In genomic region chr9:71756753-71757152, GRCh38 we compare ENCODE assay signal across 18 cellular contexts. TPM values are rescaled to one million over a fixed set of nuclear protein-coding genes. Genes with fewer than 3 reads are reported as not detected.
A peak's percentile ranks its signal among the peaks of the same experiment; 100 is the strongest.
DNase-seq lines count a peak whose midpoint lies in the region; FAIRE-seq and TF ChIP-seq lines count a peak whose summit lies in the region.
"Had no signal": no experiment of that assay in that cellular context is flagged by ENCODE, and none has a peak within 500 bp of the region (broad histone marks: within the 10 kb centered on the region; RNA-seq: fewer than 3 reads in every experiment).

No MANE protein-coding gene starts in this region.

- peak; percentile 60 for FAIRE-seq in H54 (lab: Jason Lieb, UNC)
- FAIRE-seq: GM12892 had no signal

- H3K4ac ChIP-seq in trophoblast cell (ENCODE audit: low read depth, low read length) = peak overlapping the region; percentile 91

- no peak overlapping the region for H2AFZ ChIP-seq in trophoblast cell (ENCODE audit: insufficient read depth, low read length, poor library complexity)

- no peak overlapping the region for H2AK5ac ChIP-seq in trophoblast cell (ENCODE audit: low read length)

- H3K4me3 ChIP-seq in trophoblast cell (ENCODE audit: low read depth, low read length) = no peak overlapping the region
- H3K4me3 ChIP-seq in Peyer's patch = no peak overlapping the region
- H3K4me3 ChIP-seq: BLaER1, lower lobe of right lung, uterus had no signal

- TF ChIP-seq POLR2A in H54 (IDR thresholded peaks at IDR 0.05; ENCODE audit: low read depth, low read length) (no peak), Peyer's patch (IDR thresholded peaks at IDR 0.05) (no peak)

- H3K4me2 ChIP-seq in trophoblast cell (ENCODE audit: low read length) = no peak overlapping the region
- H3K4me2 ChIP-seq: BLaER1 had no signal

- DNase-seq in H54 (ENCODE audit: insufficient read length, low spot score) (no peak), iPS-NIHi11 (ENCODE audit: low spot score) (peak; percentile 26), trophoblast cell (peak in 1 of 2 donors; percentile 44), Peyer's patch (no peak), NCI-H1930 (lab: John Stamatoyannopoulos, UW) (no peak), putamen (ENCODE audit: low spot score) (no peak)
- DNase-seq: activated effector memory CD4-positive, alpha-beta T cell treated with anti-CD3 and anti-CD28 coated beads, Interleukin-2, amount 50 U/mL, for 16 hours; brain microvascular endothelial cell; hypothalamus; lower lobe of right lung; NCI-H1092; NCI-H446; stimulated activated naive B cell treated with anti-CD40 and anti-IgM and Interleukin-4, amounts not matched to agents 10 μg/mL and 1 μg/mL and 100 μg/mL, for 72 hours; uterus had no signal

- H3K36me3 ChIP-seq in trophoblast cell (ENCODE audit: control insufficient read depth in 1 of 2, insufficient read depth in 2 of 2, low read length in 2 of 2) (peaks cover 0 to 2% of the 10 kb centered on the region in 2 experiments), Peyer's patch (no peaks in the 10 kb centered on the region)
- H3K36me3 ChIP-seq: brain microvascular endothelial cell, lower lobe of right lung, neutrophil, uterus had no signal

- WGBS in trophoblast cell (ENCODE audit: extremely low coverage, insufficient coverage, insufficient read length) = no CpG with 5 or more reads among the region's 1 CpG

- TF ChIP-seq CTCF in VCaP (conservative IDR thresholded peaks at IDR 0.05) (no peak), Peyer's patch (IDR thresholded peaks at IDR 0.05) (no peak)

- no peak overlapping the region for H2BK12ac ChIP-seq in trophoblast cell (ENCODE audit: low read length)

- no peak overlapping the region for H3K23ac ChIP-seq in trophoblast cell (ENCODE audit: low read length)

- H3K27ac ChIP-seq in VCaP (peak overlapping the region; percentile 98), trophoblast cell (ENCODE audit: low read depth, low read length) (no peak overlapping the region), Peyer's patch (no peak overlapping the region)
- H3K27ac ChIP-seq: BLaER1, brain microvascular endothelial cell, lower lobe of right lung, neutrophil, uterus had no signal

- H3K14ac ChIP-seq in trophoblast cell (ENCODE audit: low read length) = no peak overlapping the region

- H4K12ac ChIP-seq in trophoblast cell (ENCODE audit: low read depth, low read length) = no peak overlapping the region

- peaks cover 14% of the 10 kb centered on the region for H3K79me2 ChIP-seq in trophoblast cell (ENCODE audit: control insufficient read depth, insufficient read depth, low read length, poor library complexity)

- peaks cover 7% of the 10 kb centered on the region for H3K79me1 ChIP-seq in trophoblast cell (ENCODE audit: low read length)

- H2BK5ac ChIP-seq in trophoblast cell (ENCODE audit: low read depth, low read length, poor library complexity) = no peak overlapping the region

- H3K18ac ChIP-seq in trophoblast cell (ENCODE audit: low read length) = no peak overlapping the region

- peak overlapping the region; percentile 31 for H2BK120ac ChIP-seq in trophoblast cell (ENCODE audit: insufficient read depth, low read length, poor library complexity)

- no peak overlapping the region for H3K9ac ChIP-seq in trophoblast cell (ENCODE audit: low read length)
- H3K9ac ChIP-seq: BLaER1 had no signal

- H3K27me3 ChIP-seq in trophoblast cell (ENCODE audit: insufficient read depth, low read length) (no peaks in the 10 kb centered on the region), Peyer's patch (no peaks in the 10 kb centered on the region)
- H3K27me3 ChIP-seq: BLaER1, brain microvascular endothelial cell, neutrophil, uterus had no signal

- peak overlapping the region; percentile 53 for H4K8ac ChIP-seq in trophoblast cell (ENCODE audit: low read depth, low read length)

- H3K4me1 ChIP-seq in trophoblast cell (ENCODE audit: control insufficient read depth in 1 of 2, insufficient read depth in 2 of 2, low read length in 2 of 2) = peaks cover 2 to 12% of the 10 kb centered on the region in 2 experiments
- H3K4me1 ChIP-seq in Peyer's patch = peaks cover 0 to 24% (median 2%) of the 10 kb centered on the region in 4 donors
- H3K4me1 ChIP-seq: uterus had no signal

- no peaks in the 10 kb centered on the region for H3K9me3 ChIP-seq in trophoblast cell (ENCODE audit: insufficient read depth, low read depth, low read length)
- peaks cover 0 to 2% (median 0%) of the 10 kb centered on the region in 4 donors for H3K9me3 ChIP-seq in Peyer's patch
- H3K9me3 ChIP-seq: BLaER1, lower lobe of right lung, neutrophil, uterus had no signal

- no peak overlapping the region for H4K91ac ChIP-seq in trophoblast cell (ENCODE audit: low read depth, low read length)

RNA-seq across cellular contexts. Expression of gene CEMIP2, which starts 11.6 kb away (rescaled TPM):
- polyA plus RNA-seq in trophoblast cell (2013) = 162 and 163 TPM in 2 replicates
- 100 to 1,000 TPM in 3 of 4 donors, 10 to 100 TPM in 1; 79.2 to 243 (median 215) TPM for total RNA-seq in Peyer's patch
